Comparison of ENCODE assay signal across 12 cellular contexts in genomic region chr7:23539494-23539907, GRCh38. TPM values are rescaled to one million over a fixed set of nuclear protein-coding genes. Genes with fewer than 3 reads are reported as not detected.
DNase-seq lines count a peak whose midpoint lies in the region; ATAC-seq, FAIRE-seq and TF ChIP-seq lines count a peak whose summit lies in the region.
"Had no signal": no experiment of that assay in that cellular context is flagged by ENCODE, and none has a peak within 500 bp of the region (broad histone marks: within the 10 kb centered on the region; RNA-seq: fewer than 3 reads in every experiment).

No MANE protein-coding gene starts in this region.

- peak overlapping the region; percentile 68 to 72 for H3K4me3 Mint-ChIP-seq in effector memory CD8-positive, alpha-beta T cell

- peak overlapping the region; percentile 68 for H3K27ac ChIP-seq in KOPT-K1 (ENCODE audit: low read depth, low read length, poor library complexity, severe bottlenecking)
- no peak overlapping the region for H3K27ac ChIP-seq in dorsolateral prefrontal cortex
- no peak overlapping the region for H3K27ac ChIP-seq in sigmoid colon

- H3K9me3 Mint-ChIP-seq in effector memory CD8-positive, alpha-beta T cell: no peaks in the 10 kb centered on the region

- peak; percentile 67 for FAIRE-seq in GM12892 (lab: Jason Lieb, UNC)

- H3K4me3 ChIP-seq in dorsolateral prefrontal cortex: no peak overlapping the region
- H3K4me3 ChIP-seq in sigmoid colon: no peak overlapping the region
- H3K4me3 ChIP-seq: HAP-1 had no signal

- peaks cover 10 to 16% of the 10 kb centered on the region in 2 donors for H3K4me1 Mint-ChIP-seq in effector memory CD8-positive, alpha-beta T cell (ENCODE audit: low read depth in 2 of 2)

- no peak for DNase-seq in GM12892 (ENCODE audit: insufficient read length)
- DNase-seq in effector memory CD8-positive, alpha-beta T cell: no peak
- no peak for DNase-seq in NCI-H345 (lab: John Stamatoyannopoulos, UW)
- no peak for DNase-seq in dorsolateral prefrontal cortex
- DNase-seq in sigmoid colon: no peak
- no peak for DNase-seq in activated effector memory CD4-positive, alpha-beta T cell treated with anti-CD3 and anti-CD28 coated beads, Interleukin-2, amount 50 U/mL, for 16 hours
- DNase-seq: amygdala, EL, NCI-H1048 had no signal

- ATAC-seq in GM21447 (IDR thresholded peaks at IDR 0.05; ENCODE audit: unreplicated experiment): peak; percentile 79
- peak; percentile 76 for ATAC-seq in effector memory CD8-positive, alpha-beta T cell (replicated peaks)

- no peaks in the 10 kb centered on the region for H3K9me3 ChIP-seq in KOPT-K1 (ENCODE audit: insufficient read depth, low read length, poor library complexity, severe bottlenecking)
- no peaks in the 10 kb centered on the region for H3K9me3 ChIP-seq in sigmoid colon
- H3K9me3 ChIP-seq: HAP-1 had no signal

- TF ChIP-seq EP300 in sigmoid colon (IDR thresholded peaks at IDR 0.05): no peak

- no peaks in the 10 kb centered on the region for H3K27me3 Mint-ChIP-seq in effector memory CD8-positive, alpha-beta T cell

- no peaks in the 10 kb centered on the region for H3K36me3 ChIP-seq in KOPT-K1 (ENCODE audit: insufficient read depth, low read length)
- no peaks in the 10 kb centered on the region for H3K36me3 ChIP-seq in sigmoid colon
- H3K36me3 ChIP-seq: HAP-1 had no signal

- TF ChIP-seq POLR2A in GM12892 (IDR thresholded peaks at IDR 0.05; ENCODE audit: low read depth, low read length): no peak
- no peak for TF ChIP-seq POLR2A in sigmoid colon (IDR thresholded peaks at IDR 0.05)

- H3K36me3 Mint-ChIP-seq in effector memory CD8-positive, alpha-beta T cell (ENCODE audit: insufficient read depth): no peaks in the 10 kb centered on the region

- WGBS in sigmoid colon, 2 donors: 39 to 55% methylated on average over 4 of the region's 4 CpGs

- TF ChIP-seq CTCF in dorsolateral prefrontal cortex (IDR thresholded peaks at IDR 0.05 in 54 of 56, conservative IDR thresholded peaks at IDR 0.05 in 2 of 56; ENCODE audit: low read depth in 1 of 56, partially characterized antibody in 56 of 56): no peak
- TF ChIP-seq CTCF in sigmoid colon (IDR thresholded peaks at IDR 0.05): no peak

- intact Hi-C loops in dorsolateral prefrontal cortex (cut with DNase I): loop anchor here in 1 of 2 donors (10.0 kb wide), 1 partner anchor 55 kb away; the partner anchor contains the start of gene CCDC126
- intact Hi-C loops in sigmoid colon (cut with DNase I): loop anchor here (10.0 kb wide), 1 partner anchor 65 kb away; the partner anchor contains the start of gene IGF2BP3

- peak overlapping the region; percentile 65 to 81 for H3K27ac Mint-ChIP-seq in effector memory CD8-positive, alpha-beta T cell

- H3K27me3 ChIP-seq in dorsolateral prefrontal cortex: no peaks in the 10 kb centered on the region
- no peaks in the 10 kb centered on the region for H3K27me3 ChIP-seq in sigmoid colon

- H3K4me1 ChIP-seq in sigmoid colon: no peaks in the 10 kb centered on the region
- H3K4me1 ChIP-seq: HAP-1 had no signal

RNA-seq across cellular contexts. Expression of gene TRA2A, which starts 7.7 kb away (rescaled TPM):
- 86.8 TPM for polyA plus RNA-seq in GM12892 (2012; ENCODE audit: missing spikeins)
- total RNA-seq in dorsolateral prefrontal cortex (100 to 1,000 TPM in 40 of 120 experiments, 10 to 100 TPM in 80; 73.3 to 142 (median 94.7) TPM), sigmoid colon (10 to 100 TPM; 37.0 to 84.5 (median 42.2) TPM)
- polyA plus RNA-seq in sigmoid colon: 10 to 100 TPM; 34.2 to 57.7 (median 46.9) TPM

RNA-seq across cellular contexts. Expression of gene CCDC126, which starts 57.7 kb away (rescaled TPM):
- 14.8 TPM for polyA plus RNA-seq in GM12892 (2012; ENCODE audit: missing spikeins)
- total RNA-seq in dorsolateral prefrontal cortex: 10 to 100 TPM; 11.7 to 28.0 (median 16.8) TPM
- total RNA-seq in sigmoid colon: 10 to 100 TPM; 11.1 to 25.0 (median 14.7) TPM
- polyA plus RNA-seq in sigmoid colon: 1 to 10 TPM; 5.0 to 5.8 (median 5.4) TPM
